14 cellular contexts compared by ENCODE assay signal in the genomic region with DNA sequence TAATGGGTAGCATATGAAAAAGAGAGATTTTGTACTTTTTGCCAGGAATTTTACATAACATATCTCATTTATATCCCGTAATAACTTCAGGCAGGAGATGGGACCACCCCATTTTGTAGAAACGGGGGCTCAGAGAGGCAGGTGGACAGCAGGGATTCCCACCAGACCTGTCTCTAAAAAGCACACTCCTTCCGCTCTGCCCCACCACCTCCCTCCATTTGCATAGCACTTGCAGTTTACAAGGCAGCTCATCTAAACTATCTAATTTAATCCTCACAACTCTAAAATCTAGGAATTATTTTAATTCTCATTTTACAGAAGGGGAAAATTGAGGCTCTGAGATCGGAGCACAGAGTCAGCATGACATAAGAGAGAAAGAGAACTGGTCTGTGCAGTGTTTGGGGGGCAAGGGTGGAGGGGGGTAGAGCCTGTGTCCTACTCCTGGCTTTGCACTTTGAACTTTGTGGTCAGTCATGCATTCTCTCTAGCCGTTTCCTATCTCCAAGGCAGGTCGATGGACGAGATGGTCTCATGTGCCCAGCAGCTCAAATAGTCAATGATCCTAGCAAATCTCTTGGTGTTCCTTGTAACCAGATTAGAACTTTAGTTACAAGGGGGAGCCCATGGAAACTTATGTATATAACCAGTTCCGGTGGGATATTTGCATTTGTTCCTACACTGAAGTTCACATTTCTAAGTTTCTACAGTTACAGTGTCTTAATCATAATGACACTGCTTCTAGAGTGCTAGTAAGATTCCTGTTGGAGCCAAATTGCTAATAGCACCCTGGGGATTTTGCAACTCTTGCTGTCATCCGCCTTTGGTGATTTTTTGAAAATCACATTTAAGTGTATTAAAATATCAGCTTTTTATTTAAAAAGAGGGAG. TPM values are rescaled to one million over a fixed set of nuclear protein-coding genes. Genes with fewer than 3 reads are reported as not detected.
DNase-seq lines count a peak whose midpoint lies in the region; ATAC-seq lines count a peak whose summit lies in the region.
"Had no signal": no experiment of that assay in that cellular context is flagged by ENCODE, and none has a peak within 500 bp of the region (broad histone marks: within the 10 kb centered on the region; RNA-seq: fewer than 3 reads in every experiment).

No MANE protein-coding gene starts in this region.

- H3K9me2 ChIP-seq in Karpas-422 (replicated peaks; ENCODE audit: insufficient read depth, low read length), result no peaks in the 10 kb centered on the region

- peaks cover 7% of the 10 kb centered on the region for H3K36me3 Mint-ChIP-seq in stimulated activated naive CD8-positive, alpha-beta T cell treated with anti-CD3 and anti-CD28 coated beads, Interleukin-15, Interleukin-2, amounts not matched to agents 100 ng/mL and 50 ng/mL, for 24 hours (ENCODE audit: low read depth)

- H3K27ac ChIP-seq in Karpas-422 (ENCODE audit: low read length), result peak overlapping the region; percentile 22; the same call in 1 of the 2 replicates
- H3K27ac ChIP-seq: A549, uterus had no signal

- H4K20me1 ChIP-seq in Karpas-422 (ENCODE audit: insufficient read depth, low read depth, low read length), result no peaks in the 10 kb centered on the region

- H3K4me3 ChIP-seq in Karpas-422 (ENCODE audit: low read length), result peak overlapping the region; percentile 48
- H3K4me3 ChIP-seq: A549, uterus had no signal

- H2AFZ ChIP-seq in Karpas-422 (ENCODE audit: low read length), result 0 out of 2 replicates have a peak overlapping the region, but pooled peaks have one; percentile 19

- peak overlapping the region; percentile 68 for H3K4me2 ChIP-seq in Karpas-422 (ENCODE audit: low read depth, low read length, poor library complexity, severe bottlenecking)
- H3K4me2 ChIP-seq: A549 had no signal

- peaks cover 38% of the 10 kb centered on the region for H3K4me1 ChIP-seq in Karpas-422 (ENCODE audit: low read length)
- H3K4me1 ChIP-seq: A549, uterus had no signal

- H3K4me1 Mint-ChIP-seq in stimulated activated naive CD8-positive, alpha-beta T cell treated with anti-CD3 and anti-CD28 coated beads, Interleukin-15, Interleukin-2, amounts not matched to agents 100 ng/mL and 50 ng/mL, for 24 hours (ENCODE audit: low read depth), result peaks cover 66% of the 10 kb centered on the region

- no peak overlapping the region for H3K4me3 Mint-ChIP-seq in stimulated activated naive CD8-positive, alpha-beta T cell treated with anti-CD3 and anti-CD28 coated beads, Interleukin-15, Interleukin-2, amounts not matched to agents 100 ng/mL and 50 ng/mL, for 24 hours
- H3K4me3 Mint-ChIP-seq: stimulated activated naive CD8-positive, alpha-beta T cell treated with anti-CD3 and anti-CD28 coated beads, Interleukin-15, amount 100 ng/mL, for 72 hours had no signal

- peak overlapping the region; percentile 26 for H3K27ac Mint-ChIP-seq in stimulated activated naive CD8-positive, alpha-beta T cell treated with anti-CD3 and anti-CD28 coated beads, Interleukin-15, Interleukin-2, amounts not matched to agents 100 ng/mL and 50 ng/mL, for 24 hours
- H3K27ac Mint-ChIP-seq: stimulated activated naive CD8-positive, alpha-beta T cell treated with anti-CD3 and anti-CD28 coated beads, Interleukin-15, amount 100 ng/mL, for 72 hours had no signal

- no peaks in the 10 kb centered on the region for H3K9me3 Mint-ChIP-seq in stimulated activated naive CD8-positive, alpha-beta T cell treated with anti-CD3 and anti-CD28 coated beads, Interleukin-15, Interleukin-2, amounts not matched to agents 100 ng/mL and 50 ng/mL, for 24 hours
- H3K9me3 Mint-ChIP-seq: stimulated activated naive CD8-positive, alpha-beta T cell treated with anti-CD3 and anti-CD28 coated beads, Interleukin-15, amount 100 ng/mL, for 72 hours had no signal

- peak overlapping the region; percentile 35 for H3K9ac ChIP-seq in Karpas-422 (ENCODE audit: low read length)

- H3K36me3 ChIP-seq in Karpas-422 (ENCODE audit: insufficient read depth, low read length), result no peaks in the 10 kb centered on the region
- H3K36me3 ChIP-seq: uterus had no signal

- H3K27me3 ChIP-seq in Karpas-422 (ENCODE audit: low read length), result no peaks in the 10 kb centered on the region
- H3K27me3 ChIP-seq: uterus had no signal

- no peaks in the 10 kb centered on the region for H3K27me3 Mint-ChIP-seq in stimulated activated naive CD8-positive, alpha-beta T cell treated with anti-CD3 and anti-CD28 coated beads, Interleukin-15, Interleukin-2, amounts not matched to agents 100 ng/mL and 50 ng/mL, for 24 hours
- H3K27me3 Mint-ChIP-seq: stimulated activated naive CD8-positive, alpha-beta T cell treated with anti-CD3 and anti-CD28 coated beads, Interleukin-15, amount 100 ng/mL, for 72 hours had no signal

- H3K9me3 ChIP-seq in Karpas-422 (ENCODE audit: low read length), result no peaks in the 10 kb centered on the region
- H3K9me3 ChIP-seq: A549, uterus had no signal

- no peak for ATAC-seq in stimulated activated naive CD8-positive, alpha-beta T cell treated with anti-CD3 and anti-CD28 coated beads, Interleukin-15, Interleukin-2, amounts not matched to agents 100 U/mL and 50 U/mL, for 24 hours
- ATAC-seq in HG02610 (IDR thresholded peaks at IDR 0.05; ENCODE audit: unreplicated experiment), result peak; percentile 30
- ATAC-seq: A549 had no signal

- DNase-seq in stimulated activated naive CD8-positive, alpha-beta T cell treated with anti-CD3 and anti-CD28 coated beads, Interleukin-15, Interleukin-2, amounts not matched to agents 100 U/mL and 50 U/mL, for 24 hours, result no peak
- DNase-seq in Karpas-422 (peak; percentile 65), DMS79 treated with DMSO at 0.1 percent for 48 hours (lab: John Stamatoyannopoulos, UW) (no peak), SIG-M5 treated with dmso at 0.1 percent for 504 hours (lab: John Stamatoyannopoulos, UW; ENCODE audit: unreplicated experiment) (no peak), NCI-H1417 treated with DMSO at 0.1 percent for 48 hours (lab: John Stamatoyannopoulos, UW) (no peak)
- no peak for DNase-seq in stimulated activated CD4-positive, alpha-beta T cell treated with anti-CD3 and anti-CD28 coated beads, Interleukin-1b, Interleukin-23, amount 100 ng/mL, for 48 hours
- DNase-seq: activated CD4-positive, alpha-beta T cell treated with anti-CD3 and anti-CD28 coated beads, Interleukin-2, amount 50 U/mL, for 4 hours; NCI-H2081; NCI-H82; uterus had no signal

- H3K79me2 ChIP-seq in Karpas-422 (ENCODE audit: low read length), result no peaks in the 10 kb centered on the region

RNA-seq across cellular contexts. Expression of gene CRYGS, which starts 18.6 kb away (rescaled TPM):
- total RNA-seq in Karpas-422 (2014; rRNA removed; shearing (Covaris generic); ENCODE audit: low replicate concordance), result 12.2 and 18.4 TPM in 2 replicates

RNA-seq across cellular contexts. Expression of gene TBCCD1, which starts 41.5 kb away (rescaled TPM):
- total RNA-seq in Karpas-422 (2014; rRNA removed; shearing (Covaris generic); ENCODE audit: low replicate concordance), result 20.6 and 38.7 TPM in 2 replicates

RNA-seq across cellular contexts. Expression of gene DNAJB11, which starts 44.9 kb away (rescaled TPM):
- total RNA-seq in Karpas-422 (2014; rRNA removed; shearing (Covaris generic); ENCODE audit: low replicate concordance), result 103 and 127 TPM in 2 replicates
